Comparison of ENCODE assay signal across 8 cellular contexts in genomic region chr7:36303202-36304098, GRCh38.
DNase-seq lines count a peak whose midpoint lies in the region; ATAC-seq and TF ChIP-seq lines count a peak whose summit lies in the region.

No MANE protein-coding gene starts in this region.

- DNase-seq in AG20443 (ENCODE audit: low spot score): peak; percentile 94
- DNase-seq in MM.1S: peak; percentile 32
- DNase-seq in amniotic stem cell (lab: John Stamatoyannopoulos, UW): peak; percentile 90
- peak; percentile 90 to 94 (median 93) for DNase-seq in right cardiac atrium
- no peak for DNase-seq in activated gamma-delta T cell treated with Interleukin-2 at 50 U/mL for 16 hours
- DNase-seq in effector CD4-positive, alpha-beta T cell: no peak
- DNase-seq in GM19240 (ENCODE audit: insufficient read length, low spot score): no peak

- H3K27me3 ChIP-seq in MM.1S (replicated peaks; ENCODE audit: insufficient read depth, low read length) (no peaks in the 10 kb centered on the region), right cardiac atrium (ENCODE audit: control insufficient read depth, insufficient read depth) (no peaks in the 10 kb centered on the region), skeletal muscle tissue (ENCODE audit: control insufficient read depth in 3 of 3, insufficient read depth in 3 of 3, low read length in 3 of 3) (no peaks in the 10 kb centered on the region)

- H4K20me1 ChIP-seq in MM.1S (ENCODE audit: insufficient read depth, low read length): no peaks in the 10 kb centered on the region

- no peaks in the 10 kb centered on the region for H3K79me2 ChIP-seq in MM.1S (ENCODE audit: low read length)

- H3K9ac ChIP-seq in MM.1S (ENCODE audit: low read length): no peak overlapping the region
- H3K9ac ChIP-seq in skeletal muscle tissue (ENCODE audit: low read depth in 1 of 3, low read length in 3 of 3): peak overlapping the region; percentile 16 to 55 (median 43)

- peak overlapping the region; percentile 5; the same call in 1 of the 2 replicates for H2AFZ ChIP-seq in MM.1S (ENCODE audit: low read length)

- whole genome bisulfite sequencing in right cardiac atrium: 27% methylated on average over 8 of the region's 8 CpGs

- no peaks in the 10 kb centered on the region for H3K9me2 ChIP-seq in MM.1S (replicated peaks; ENCODE audit: insufficient read depth, low read length)

- H3K4me1 ChIP-seq in MM.1S (ENCODE audit: low read length) (peaks cover 10% of the 10 kb centered on the region; the same call in 1 of the 2 replicates), right cardiac atrium (ENCODE audit: control insufficient read depth, insufficient read depth, low read length) (peaks cover 29% of the 10 kb centered on the region), skeletal muscle tissue (ENCODE audit: control insufficient read depth in 3 of 3, insufficient read depth in 3 of 3, low read length in 3 of 3) (peaks cover 42 to 48% (median 45%) of the 10 kb centered on the region in 3 donors)

- peak overlapping the region; percentile 3; the same call in 1 of the 2 replicates for H3K4me2 ChIP-seq in MM.1S (ENCODE audit: low read depth, low read length)

- H3K4me3 ChIP-seq in MM.1S (ENCODE audit: low read length) (no peak overlapping the region), right cardiac atrium (ENCODE audit: low read length) (no peak overlapping the region), skeletal muscle tissue (ENCODE audit: low read length in 3 of 3) (no peak overlapping the region)

- ATAC-seq in right cardiac atrium: peak; percentile 83 to 88

- H3K36me3 ChIP-seq in MM.1S (replicated peaks; ENCODE audit: insufficient read depth, low read length): no peaks in the 10 kb centered on the region
- H3K36me3 ChIP-seq in skeletal muscle tissue (ENCODE audit: control insufficient read depth in 3 of 3, insufficient read depth in 3 of 3, low read length in 3 of 3): peaks cover 12 to 20% (median 16%) of the 10 kb centered on the region in 3 donors

- no peak for TF ChIP-seq CTCF in MM.1S (IDR thresholded peaks at IDR 0.05; ENCODE audit: low read length)

- intact Hi-C loops in right cardiac atrium (cut with DNase I): no loop called here

- H3F3A ChIP-seq in MM.1S (ENCODE audit: insufficient read depth, low read length): no peaks in the 10 kb centered on the region

- no peaks in the 10 kb centered on the region for H3K9me3 ChIP-seq in MM.1S (replicated peaks; ENCODE audit: insufficient read depth, low read length)
- no peaks in the 10 kb centered on the region for H3K9me3 ChIP-seq in right cardiac atrium (ENCODE audit: control insufficient read depth, low read length)
- H3K9me3 ChIP-seq in skeletal muscle tissue (ENCODE audit: control insufficient read depth in 3 of 3, low read length in 3 of 3): no peaks in the 10 kb centered on the region

- H3K27ac ChIP-seq in MM.1S (ENCODE audit: low read length) (peak overlapping the region; percentile 52; the same call in 1 of the 2 replicates), right cardiac atrium (ENCODE audit: low read length) (peak overlapping the region; percentile 93), skeletal muscle tissue (ENCODE audit: low read depth, low read length) (peak overlapping the region; percentile 73)

Comparison
In these comparisons a context has a peak if more than half of its experiments do, and no peak if none do; other contexts are left out.
1. DNase-seq: peak in AG20443 (single experiment), MM.1S (single experiment), amniotic stem cell (single experiment) and right cardiac atrium (3 of 3); none in activated gamma-delta T cell treated with Interleukin-2 at 50 U/mL for 16 hours (single experiment), effector CD4-positive, alpha-beta T cell (single experiment) and GM19240 (single experiment).
2. Peak in every context shown above with its lines, with median percentiles within 50 percentile points of each other: H3K27ac ChIP-seq.